19 cellular contexts compared by ENCODE assay signal in genomic region chr19:5992756-5993155, GRCh38.
"Had no signal": no experiment of that assay in that cellular context is flagged by ENCODE, and none has a peak within 500 bp of the region (broad histone marks: within the 10 kb centered on the region; RNA-seq: fewer than 3 reads in every experiment).

No MANE protein-coding gene starts in this region.

- H3K9me3 Mint-ChIP-seq: activated naive CD4-positive, alpha-beta T cell treated with anti-CD3 and anti-CD28 coated beads, Interleukin-2, amount 50 U/mL, for 24 hours; activated T-cell treated with anti-CD3 and anti-CD28 coated beads, Interleukin-2, amount 50 U/mL, for 72 hours; immature natural killer cell; natural killer cell; stimulated activated naive CD8-positive, alpha-beta T cell treated with anti-CD3 and anti-CD28 coated beads, Interleukin-15, Interleukin-2, amounts not matched to agents 100 ng/mL and 50 ng/mL, for 24 hours; type B pancreatic cell had no signal

- H3K27me3 ChIP-seq: ascending aorta, breast epithelium, heart right ventricle, right atrium auricular region, suprapubic skin had no signal

- H3K9me3 ChIP-seq: ascending aorta, breast epithelium, heart right ventricle, lower lobe of right lung, right atrium auricular region, suprapubic skin had no signal

- H3K36me3 ChIP-seq: breast epithelium had no signal

- ATAC-seq: activated T-cell treated with anti-CD3 and anti-CD28 coated beads, Interleukin-2, amount 50 U/mL, for 72 hours; esophagus mucosa; natural killer cell had no signal

- H3K27me3 Mint-ChIP-seq: activated naive CD4-positive, alpha-beta T cell treated with anti-CD3 and anti-CD28 coated beads, Interleukin-2, amount 50 U/mL, for 24 hours; stimulated activated naive CD8-positive, alpha-beta T cell treated with anti-CD3 and anti-CD28 coated beads, Interleukin-15, Interleukin-2, amounts not matched to agents 100 ng/mL and 50 ng/mL, for 24 hours; type B pancreatic cell had no signal

- H3K36me3 Mint-ChIP-seq: activated naive CD4-positive, alpha-beta T cell treated with anti-CD3 and anti-CD28 coated beads, Interleukin-2, amount 50 U/mL, for 24 hours; immature natural killer cell; natural killer cell; type B pancreatic cell had no signal

- H3K4me3 ChIP-seq: ascending aorta, breast epithelium, coronary artery, lower lobe of right lung, right atrium auricular region, suprapubic skin had no signal

- DNase-seq: activated CD4-positive, alpha-beta T cell treated with anti-CD3 and anti-CD28 coated beads, Interleukin-2, amount 50 U/mL, for 1 hour; activated CD4-positive, CD25-positive, alpha-beta regulatory T cell treated with anti-CD3 and anti-CD28 coated beads, Interleukin-2, amount 50 U/mL, for 72 hours; activated effector memory CD4-positive, alpha-beta T cell treated with anti-CD3 and anti-CD28 coated beads, Interleukin-2, amount 50 U/mL, for 16 hours; activated T-cell treated with anti-CD3 and anti-CD28 coated beads, Interleukin-2, amount 50 U/mL, for 72 hours; heart right ventricle; immature natural killer cell; lower lobe of right lung; natural killer cell; T-helper 1 cell; T-helper 9 cell had no signal

- H3K4me3 Mint-ChIP-seq: activated naive CD4-positive, alpha-beta T cell treated with anti-CD3 and anti-CD28 coated beads, Interleukin-2, amount 50 U/mL, for 24 hours; activated T-cell treated with anti-CD3 and anti-CD28 coated beads, Interleukin-2, amount 50 U/mL, for 72 hours; immature natural killer cell; natural killer cell; stimulated activated naive CD8-positive, alpha-beta T cell treated with anti-CD3 and anti-CD28 coated beads, Interleukin-15, Interleukin-2, amounts not matched to agents 100 ng/mL and 50 ng/mL, for 24 hours; type B pancreatic cell had no signal

- H3K27ac Mint-ChIP-seq: activated naive CD4-positive, alpha-beta T cell treated with anti-CD3 and anti-CD28 coated beads, Interleukin-2, amount 50 U/mL, for 24 hours; activated T-cell treated with anti-CD3 and anti-CD28 coated beads, Interleukin-2, amount 50 U/mL, for 72 hours; natural killer cell; stimulated activated naive CD8-positive, alpha-beta T cell treated with anti-CD3 and anti-CD28 coated beads, Interleukin-15, Interleukin-2, amounts not matched to agents 100 ng/mL and 50 ng/mL, for 24 hours; type B pancreatic cell had no signal

- H3K27ac ChIP-seq: ascending aorta, breast epithelium, coronary artery, heart right ventricle, right atrium auricular region, suprapubic skin had no signal
